24 cellular contexts compared by ENCODE assay signal in genomic region chr4:90211174-90211573, GRCh38.
A peak's percentile ranks its signal among the peaks of the same experiment; 100 is the strongest.
DNase-seq lines count a peak whose midpoint lies in the region; ATAC-seq and TF ChIP-seq lines count a peak whose summit lies in the region.
"Had no signal": no experiment of that assay in that cellular context is flagged by ENCODE, and none has a peak within 500 bp of the region (broad histone marks: within the 10 kb centered on the region; RNA-seq: fewer than 3 reads in every experiment).

No MANE protein-coding gene starts in this region.

- H2AFZ ChIP-seq in PC-3 (ENCODE audit: low read length) = no peak overlapping the region

- H3K79me2 ChIP-seq in PC-3 (ENCODE audit: low read length) = no peaks in the 10 kb centered on the region

- DNase-seq in PC-3 (peak; percentile 23), epithelial cell of esophagus (ENCODE audit: low read depth) (peak; percentile 67), superior temporal gyrus (ENCODE audit: extremely low spot score) (no peak), upper lobe of right lung (no peak), left ventricle myocardium superior (no peak)
- DNase-seq: BE2C; Caco-2; CD4-positive, CD25-positive, alpha-beta regulatory T cell; DMS153; EL; GOT3; KBM-7; NCI-H1417; NCI-H187; NCI-H2107; NCI-H2227 treated with DMSO at 0.1 percent for 48 hours; NCI-H524; NCI-H82; T-helper 1 cell had no signal

- H3K27me3 ChIP-seq in PC-3 (ENCODE audit: low read length) (no peaks in the 10 kb centered on the region), upper lobe of right lung (no peaks in the 10 kb centered on the region)
- H3K27me3 ChIP-seq: BE2C had no signal

- CTCF ChIA-PET in PC-3 (lab: Charles Lee) = no interaction called here

- H3K4me3 ChIP-seq in PC-3 (ENCODE audit: low read length) (no peak overlapping the region), epithelial cell of esophagus (ENCODE audit: low read length) (no peak overlapping the region), upper lobe of right lung (no peak overlapping the region)

- ATAC-seq in GM18505 (IDR thresholded peaks at IDR 0.05; ENCODE audit: unreplicated experiment) (peak; percentile 47), HG02870 (IDR thresholded peaks at IDR 0.05; ENCODE audit: unreplicated experiment) (peak; percentile 79), PC-3 (no peak), upper lobe of right lung (no peak), left ventricle myocardium superior (no peak), GM18519 (IDR thresholded peaks at IDR 0.05; ENCODE audit: low FRiP score, unreplicated experiment) (no peak)
- ATAC-seq: HepG2 had no signal

- intact Hi-C loops in PC-3 (cut with micrococcal nuclease) = no loop called here
- intact Hi-C loops in upper lobe of right lung (cut with DNase I) = no loop called here
- intact Hi-C loops in left ventricle myocardium superior (cut with micrococcal nuclease) = no loop called here

- H3K36me3 ChIP-seq in PC-3 (ENCODE audit: low read depth, low read length) (no peaks in the 10 kb centered on the region), upper lobe of right lung (no peaks in the 10 kb centered on the region)
- H3K36me3 ChIP-seq: BE2C had no signal

- no peaks in the 10 kb centered on the region for H3K9me2 ChIP-seq in PC-3 (replicated peaks; ENCODE audit: low read length)

- POLR2A ChIA-PET in PC-3 (lab: Charles Lee; ENCODE audit: unreplicated experiment) = no interaction called here

- H3K4me2 ChIP-seq in PC-3 (ENCODE audit: low read length) = no peak overlapping the region

- no peak overlapping the region for H3K9ac ChIP-seq in PC-3 (ENCODE audit: low read length)

- H3K4me1 ChIP-seq in PC-3 (ENCODE audit: insufficient read depth, low read length) (peaks cover 41% of the 10 kb centered on the region), upper lobe of right lung (no peaks in the 10 kb centered on the region)
- H3K4me1 ChIP-seq: BE2C had no signal

- TF ChIP-seq POLR2A in GM18505 (IDR thresholded peaks at IDR 0.05; ENCODE audit: borderline replicate concordance, extremely low read depth, insufficient read depth, insufficient read length) = no peak

- H3F3A ChIP-seq in PC-3 (ENCODE audit: low read length, unreplicated experiment) = no peaks in the 10 kb centered on the region

- H4K20me1 ChIP-seq in PC-3 (ENCODE audit: low read length) = no peaks in the 10 kb centered on the region

- no peak for TF ChIP-seq CTCF in PC-3 (conservative IDR thresholded peaks at IDR 0.05; ENCODE audit: low read depth, low read length)
- no peak for TF ChIP-seq CTCF in epithelial cell of esophagus (IDR thresholded peaks at IDR 0.05; ENCODE audit: insufficient read depth, low read depth, low read length, missing control alignments)
- no peak for TF ChIP-seq CTCF in upper lobe of right lung (IDR thresholded peaks at IDR 0.05)

- no peaks in the 10 kb centered on the region for H3K9me3 ChIP-seq in PC-3 (ENCODE audit: low read length)
- no peaks in the 10 kb centered on the region for H3K9me3 ChIP-seq in upper lobe of right lung
- H3K9me3 ChIP-seq: BE2C, Caco-2 had no signal

- BruUV-seq in PC-3 (replicated peaks; lab: Mats Ljungman, UMichigan) = no TSS peak

- H3K27ac ChIP-seq in PC-3 (ENCODE audit: low read length) (no peak overlapping the region), upper lobe of right lung (no peak overlapping the region)
- H3K27ac ChIP-seq: RWPE1 had no signal

Comparison
In these comparisons a context has a peak if more than half of its experiments do, and no peak if none do; other contexts are left out.
1. ATAC-seq: peak in GM18505 (single experiment) and HG02870 (single experiment); none in PC-3 (single experiment), upper lobe of right lung (single experiment), left ventricle myocardium superior (single experiment) and GM18519 (single experiment).
2. DNase-seq: peak in PC-3 (single experiment) and epithelial cell of esophagus (single experiment); none in superior temporal gyrus (single experiment), upper lobe of right lung (single experiment) and left ventricle myocardium superior (single experiment).